9 cellular contexts compared by ENCODE assay signal in genomic region chr5:151721087-151721646, GRCh38. TPM values are rescaled to one million over a fixed set of nuclear protein-coding genes. Genes with fewer than 3 reads are reported as not detected.
DNase-seq lines count a peak whose midpoint lies in the region; ATAC-seq and TF ChIP-seq lines count a peak whose summit lies in the region.
"Had no signal": no experiment of that assay in that cellular context is flagged by ENCODE, and none has a peak within 500 bp of the region (broad histone marks: within the 10 kb centered on the region; RNA-seq: fewer than 3 reads in every experiment).

No MANE protein-coding gene starts in this region.

- H3K9me3 Mint-ChIP-seq in HFFc6 (no peaks in the 10 kb centered on the region), naive B cell (no peaks in the 10 kb centered on the region)

- H3K4me1 Mint-ChIP-seq in HFFc6 (ENCODE audit: low read depth) (peaks cover 53% of the 10 kb centered on the region), naive B cell (peaks cover 18 to 36% (median 34%) of the 10 kb centered on the region in 3 donors)

- H3K36me3 ChIP-seq in KMS-11 (ENCODE audit: insufficient read depth): no peaks in the 10 kb centered on the region
- H3K36me3 ChIP-seq in PC-9 (ENCODE audit: low read depth): no peaks in the 10 kb centered on the region
- H3K36me3 ChIP-seq: right lobe of liver had no signal

- H4K20me1 ChIP-seq in KMS-11 (ENCODE audit: insufficient read depth): no peaks in the 10 kb centered on the region
- H4K20me1 ChIP-seq in PC-9 (ENCODE audit: insufficient read depth): no peaks in the 10 kb centered on the region

- peak overlapping the region; percentile 95 for H3K27ac ChIP-seq in KMS-11
- H3K27ac ChIP-seq in PC-9: no peak overlapping the region
- H3K27ac ChIP-seq: right lobe of liver had no signal

- POLR2A ChIA-PET in PC-9 (lab: Charles Lee; ENCODE audit: unreplicated experiment): no interaction called here

- DNase-seq in HFFc6 (no peak), naive B cell (peak; percentile 40), PC-9 (no peak), sciatic nerve (ENCODE audit: low spot score) (no peak), epidermal melanocyte (ENCODE audit: insufficient read length, low spot score) (no peak)
- no peak for DNase-seq in stimulated activated CD4-positive, alpha-beta T cell treated with anti-CD3 and anti-CD28 coated beads, Interleukin-2, amount 100 ng/mL, for 48 hours
- DNase-seq: right lobe of liver had no signal

- no peaks in the 10 kb centered on the region for H3F3A ChIP-seq in PC-9 (ENCODE audit: insufficient read depth, low read depth)

- H3K36me3 Mint-ChIP-seq in HFFc6 (ENCODE audit: low read depth) (no peaks in the 10 kb centered on the region), naive B cell (peaks cover 0 to 4% of the 10 kb centered on the region in 2 donors)

- H3K9me3 ChIP-seq in PC-9 (ENCODE audit: insufficient read depth, low read depth): no peaks in the 10 kb centered on the region
- H3K9me3 ChIP-seq: right lobe of liver had no signal

- H3K9me2 ChIP-seq in PC-9 (ENCODE audit: insufficient read depth): no peaks in the 10 kb centered on the region

- BruUV-seq in PC-9 (replicated peaks; lab: Mats Ljungman, UMichigan): no TSS peak

- no peak overlapping the region for H3K4me3 ChIP-seq in KMS-11 (IDR thresholded peaks at IDR 0.05; ENCODE audit: insufficient read depth, low read depth, low read length)
- no peak overlapping the region for H3K4me3 ChIP-seq in PC-9
- H3K4me3 ChIP-seq: right lobe of liver had no signal

- intact Hi-C loops in PC-9 (cut with micrococcal nuclease; ENCODE audit: unreplicated experiment) (no loop called here), sciatic nerve (cut with DNase I) (no loop called here)

- H3K79me2 ChIP-seq in KMS-11 (ENCODE audit: insufficient read depth, low read depth) (no peaks in the 10 kb centered on the region), PC-9 (ENCODE audit: low read depth) (no peaks in the 10 kb centered on the region)

- H3K27ac Mint-ChIP-seq in HFFc6 (peak overlapping the region; percentile 21; the same call in 1 of the 2 replicates), naive B cell (peak overlapping the region in 5 of 6 donors; percentile 4 to 84 (median 41))

- H3K4me2 ChIP-seq in KMS-11 (peak overlapping the region; percentile 73), PC-9 (no peak overlapping the region)

- H2AFZ ChIP-seq in KMS-11 (ENCODE audit: low read depth): peak overlapping the region; percentile 38
- no peak overlapping the region for H2AFZ ChIP-seq in PC-9

- ATAC-seq in GM19023 (IDR thresholded peaks at IDR 0.05; ENCODE audit: unreplicated experiment) (peak; percentile 85), naive B cell (ENCODE audit: low read depth in 2 of 2) (peak; percentile 98), sciatic nerve (no peak)
- ATAC-seq: right lobe of liver had no signal

- H3K27me3 Mint-ChIP-seq in HFFc6 (ENCODE audit: insufficient read depth) (no peaks in the 10 kb centered on the region; the same call in 1 of the 2 replicates), naive B cell (peaks cover 0 to 5% (median 0%) of the 10 kb centered on the region in 3 donors)

- CTCF ChIA-PET in PC-9 (lab: Charles Lee): no interaction called here

- H3K9ac ChIP-seq in KMS-11: peak overlapping the region; percentile 52; the same call in 1 of the 2 replicates

- H3K4me1 ChIP-seq in KMS-11 (ENCODE audit: low read depth, poor library complexity, severe bottlenecking) (peaks cover 40% of the 10 kb centered on the region), PC-9 (replicated peaks; ENCODE audit: insufficient read depth) (0 out of 2 replicates have a peak, but pooled peaks cover 3% of the 10 kb centered on the region)
- H3K4me1 ChIP-seq: right lobe of liver had no signal

- H3K27me3 ChIP-seq in KMS-11 (ENCODE audit: insufficient read depth, low read depth): no peaks in the 10 kb centered on the region
- H3K27me3 ChIP-seq in PC-9 (ENCODE audit: insufficient read depth, low read depth): no peaks in the 10 kb centered on the region
- H3K27me3 ChIP-seq: right lobe of liver had no signal

- H3K4me3 Mint-ChIP-seq in HFFc6 (no peak overlapping the region), naive B cell (peak overlapping the region in 4 of 8 donors; percentile 18 to 57 (median 34))

- no peak for TF ChIP-seq CTCF in HFFc6 (IDR thresholded peaks at IDR 0.05)
- TF ChIP-seq CTCF in KMS-11 (conservative IDR thresholded peaks at IDR 0.05; ENCODE audit: low read depth, low read length): no peak
- no peak for TF ChIP-seq CTCF in PC-9 (conservative IDR thresholded peaks at IDR 0.05)

RNA-seq across cellular contexts. Expression of gene SPARC, which starts 34.5 kb away (rescaled TPM):
- 1,000 to 10,000 TPM; 3,729 to 5,836 (median 4,094) TPM for total RNA-seq in HFFc6 (2021; fragmentation: NEBNext Ultra II Directional; extraction: Animal tissue kit (Norgen Biotek cat#: 25700))
- 10 to 100 TPM in 5 of 6 donors, 1 to 10 TPM in 1; 9.6 to 30.7 (median 24.7) TPM for polyA plus RNA-seq in naive B cell (ENCODE audit: low read depth in 6 of 6)
- 68.7 and 84.1 TPM in 2 replicates for total RNA-seq in PC-9 (2021)
- 3,484 TPM for total RNA-seq in sciatic nerve

RNA-seq across cellular contexts. Expression of gene ATOX1, which starts 37.3 kb away (rescaled TPM):
- total RNA-seq in HFFc6 (2021; fragmentation: NEBNext Ultra II Directional; extraction: Animal tissue kit (Norgen Biotek cat#: 25700)): 100 to 1,000 TPM; 148 to 185 (median 155) TPM
- 10 to 100 TPM; 51.7 to 74.8 (median 59.4) TPM for polyA plus RNA-seq in naive B cell (ENCODE audit: low read depth in 6 of 6)
- total RNA-seq in PC-9 (2021) (175 and 201 TPM in 2 replicates), sciatic nerve (47.3 TPM)

RNA-seq across cellular contexts. Expression of gene G3BP1, which starts 50.6 kb away (rescaled TPM):
- total RNA-seq in HFFc6 (2021; fragmentation: NEBNext Ultra II Directional; extraction: Animal tissue kit (Norgen Biotek cat#: 25700)): 100 to 1,000 TPM; 242 to 284 (median 245) TPM
- 100 to 1,000 TPM in 5 of 6 donors, 10 to 100 TPM in 1; 93.9 to 151 (median 135) TPM for polyA plus RNA-seq in naive B cell (ENCODE audit: low read depth in 6 of 6)
- total RNA-seq in PC-9 (2021) (203 and 254 TPM in 2 replicates), sciatic nerve (151 TPM)

Comparison
In these comparisons a context has a peak if more than half of its experiments do, and no peak if none do; other contexts are left out.
1. RNA of gene SPARC, which starts 34.5 kb away (total RNA-seq): 3,729 to 5,836 TPM in HFFc6 and 3,484 TPM in sciatic nerve (single experiment); 68.7 to 84.1 TPM in PC-9; every median in the first group is over 10 times any median in the second.